Comparison of ENCODE assay signal across 8 cellular contexts in genomic region chr17:47889734-47890529, GRCh38. TPM values are rescaled to one million over a fixed set of nuclear protein-coding genes. Genes with fewer than 3 reads are reported as not detected.
DNase-seq lines count a peak whose midpoint lies in the region; ATAC-seq and TF ChIP-seq lines count a peak whose summit lies in the region.

No MANE protein-coding gene starts in this region.

- H3K4me3 ChIP-seq in BJ (ENCODE audit: low read depth, low read length) (no peak overlapping the region), WI38 (ENCODE audit: low read depth, low read length) (no peak overlapping the region)

- H3K27me3 Mint-ChIP-seq in MCF 10A (ENCODE audit: insufficient read depth, unreplicated experiment): no peaks in the 10 kb centered on the region

- no peaks in the 10 kb centered on the region for H3K27me3 ChIP-seq in BJ (ENCODE audit: control insufficient read depth, insufficient read depth, low read length)

- no TSS peak for BruUV-seq in MCF 10A (replicated peaks; lab: Mats Ljungman, UMichigan)

- H3K36me3 ChIP-seq in BJ (ENCODE audit: control insufficient read depth, insufficient read depth, low read length): no peaks in the 10 kb centered on the region

- no peak for ATAC-seq in HG02571 (IDR thresholded peaks at IDR 0.05; ENCODE audit: unreplicated experiment)

- H3K4me3 Mint-ChIP-seq in MCF 10A (ENCODE audit: unreplicated experiment): no peak overlapping the region

- TF ChIP-seq CTCF in BJ (IDR thresholded peaks at IDR 0.05; ENCODE audit: insufficient read depth, low read depth, low read length) (peak; percentile 94), WI38 (IDR thresholded peaks at IDR 0.05; ENCODE audit: low read depth, low read length) (peak; percentile 90), MCF 10A (IDR thresholded peaks at IDR 0.05; ENCODE audit: unreplicated experiment) (peak; percentile 90)

- H3K36me3 Mint-ChIP-seq in MCF 10A (ENCODE audit: insufficient read depth, unreplicated experiment): peaks cover 10% of the 10 kb centered on the region

- CTCF ChIA-PET in BJ (lab: Yijun Ruan, JAX): interaction anchor here (0.6 to 17.5 kb wide), 21 partner anchors 8 to 128 kb away, joined by 3 to 875 read pairs (median 6); partner anchors contain the start of genes CDK5RAP3, SCRN2 and SP6
- CTCF ChIA-PET in HEK293T (lab: Yijun Ruan, JAX): interaction anchor here (0.6 to 17.9 kb wide), 7 partner anchors 45 to 1666 kb away, joined by 3 to 355 read pairs (median 4); partner anchors contain the start of genes LRRC46, MRPL10 and SCRN2
- CTCF ChIA-PET in MCF 10A (lab: Yijun Ruan, JAX): interaction anchor here (0.5 to 15.4 kb wide), 23 partner anchors 9 to 1780 kb away, joined by 3 to 523 read pairs (median 4); partner anchors contain the start of genes PNPO, SCRN2 and SP6

- no peak overlapping the region for H3K27ac Mint-ChIP-seq in MCF 10A (ENCODE audit: low read depth, unreplicated experiment)

- H3K4me1 Mint-ChIP-seq in MCF 10A (ENCODE audit: insufficient read depth, unreplicated experiment): peaks cover 15% of the 10 kb centered on the region

- POLR2A ChIA-PET in BJ (lab: Charles Lee): no interaction called here
- POLR2A ChIA-PET in HEK293T (lab: Yijun Ruan, JAX): interaction anchor here (0.9 to 1.9 kb wide), 5 partner anchors 40 to 68 kb away, joined by 4 to 7 read pairs (median 5); partner anchors contain the start of genes OSBPL7 and SCRN2
- POLR2A ChIA-PET in MCF 10A (lab: Yijun Ruan, JAX): interaction anchor here (0.6 to 9.4 kb wide), 10 partner anchors 14 to 81 kb away, joined by 3 to 178 read pairs (median 4); partner anchors contain the start of genes CDK5RAP3, MRPL10, PNPO and SCRN2

- intact Hi-C loops in MCF 10A (cut with micrococcal nuclease): loop anchor here (1.0 kb wide), 2 partner anchors 47 to 128 kb away; no protein-coding TSS in a partner anchor

- no peak for DNase-seq in BJ (ENCODE audit: low read depth)
- peak; percentile 83 for DNase-seq in HEK293T (ENCODE audit: extremely low spot score)
- peak; percentile 60 for DNase-seq in NCI-H2196 treated with DMSO at 0.1 percent for 48 hours (lab: John Stamatoyannopoulos, UW; ENCODE audit: unreplicated experiment)
- peak; percentile 81 for DNase-seq in MCF 10A (ENCODE audit: unreplicated experiment)
- DNase-seq in iris pigment epithelial cell (ENCODE audit: low read depth): peak; percentile 71
- peak; percentile 95 for DNase-seq in stimulated activated CD4-positive, alpha-beta T cell treated with anti-CD3 and anti-CD28 coated beads, Interleukin-15, amount 100 ng/mL, for 24 hours

- H3K9me3 Mint-ChIP-seq in MCF 10A (ENCODE audit: unreplicated experiment): no peaks in the 10 kb centered on the region

TF ChIP-seq in HEK293T, 16 proteins besides CTCF, POLR2A, EP300 and RAD21:
- TF ChIP-seq SP1 (IDR thresholded peaks at IDR 0.05) (no peak), L3MBTL2 (conservative IDR thresholded peaks at IDR 0.05) (no peak), SUZ12 (IDR thresholded peaks at IDR 0.05) (no peak), LEF1 (IDR thresholded peaks at IDR 0.05; ENCODE audit: borderline replicate concordance) (no peak), ELF4 (IDR thresholded peaks at IDR 0.05) (no peak), CTBP1 (IDR thresholded peaks at IDR 0.05; ENCODE audit: borderline replicate concordance) (no peak), ARNT (IDR thresholded peaks at IDR 0.05) (no peak), TARDBP (IDR thresholded peaks at IDR 0.05) (no peak), HDGF (IDR thresholded peaks at IDR 0.05; ENCODE audit: borderline replicate concordance) (no peak), FOXK2 (IDR thresholded peaks at IDR 0.05) (no peak), FOXA1 (IDR thresholded peaks at IDR 0.05) (no peak), NFRKB (IDR thresholded peaks at IDR 0.05) (no peak), ZNF384 (IDR thresholded peaks at IDR 0.05) (no peak), FOXM1 (IDR thresholded peaks at IDR 0.05; ENCODE audit: borderline replicate concordance) (no peak), BHLHE40 (IDR thresholded peaks at IDR 0.05; ENCODE audit: borderline replicate concordance) (no peak)
- TF ChIP-seq, protein P1, sequence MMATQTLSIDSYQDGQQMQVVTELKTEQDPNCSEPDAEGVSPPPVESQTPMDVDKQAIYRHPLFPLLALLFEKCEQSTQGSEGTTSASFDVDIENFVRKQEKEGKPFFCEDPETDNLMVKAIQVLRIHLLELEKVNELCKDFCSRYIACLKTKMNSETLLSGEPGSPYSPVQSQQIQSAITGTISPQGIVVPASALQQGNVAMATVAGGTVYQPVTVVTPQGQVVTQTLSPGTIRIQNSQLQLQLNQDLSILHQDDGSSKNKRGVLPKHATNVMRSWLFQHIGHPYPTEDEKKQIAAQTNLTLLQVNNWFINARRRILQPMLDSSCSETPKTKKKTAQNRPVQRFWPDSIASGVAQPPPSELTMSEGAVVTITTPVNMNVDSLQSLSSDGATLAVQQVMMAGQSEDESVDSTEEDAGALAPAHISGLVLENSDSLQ (IDR thresholded peaks at IDR 0.05): no peak
TF ChIP-seq in HEK293T: peak in this region for 0.

RNA-seq across cellular contexts. Expression of gene SP2, which starts 6.1 kb away (rescaled TPM):
- 4.0 and 5.9 TPM in 2 replicates for polyA plus RNA-seq in BJ (2011; rRNA removed)
- 1.8 and 5.4 TPM in 2 replicates for polyA minus RNA-seq in BJ (2011; rRNA and poly(A)+ RNA removed)
- total RNA-seq in MCF 10A (2022): 11.9 and 15.1 TPM in 2 replicates

RNA-seq across cellular contexts. Expression of gene SP6, which starts 39.0 kb away (rescaled TPM):
- 0.05 and 0.07 TPM in 2 replicates for polyA plus RNA-seq in BJ (2011; rRNA removed)
- polyA minus RNA-seq in BJ (2011; rRNA and poly(A)+ RNA removed): not detected in 2 replicates
- total RNA-seq in MCF 10A (2022): 1.2 and 1.5 TPM in 2 replicates

RNA-seq across cellular contexts. Expression of gene SCRN2, which starts 48.9 kb away (rescaled TPM):
- polyA plus RNA-seq in BJ (2011; rRNA removed): 18.3 and 41.1 TPM in 2 replicates
- 9.4 and 17.3 TPM in 2 replicates for polyA minus RNA-seq in BJ (2011; rRNA and poly(A)+ RNA removed)
- 15.7 and 16.2 TPM in 2 replicates for total RNA-seq in MCF 10A (2022)

RNA-seq across cellular contexts. Expression of gene PNPO, which starts 51.4 kb away (rescaled TPM):
- 15.9 and 19.6 TPM in 2 replicates for polyA plus RNA-seq in BJ (2011; rRNA removed)
- 20.8 and 38.8 TPM in 2 replicates for polyA minus RNA-seq in BJ (2011; rRNA and poly(A)+ RNA removed)
- total RNA-seq in MCF 10A (2022): 56.8 and 58.4 TPM in 2 replicates

RNA-seq across cellular contexts. Expression of gene LRRC46, which starts 58.5 kb away (rescaled TPM):
- polyA plus RNA-seq in BJ (2011; rRNA removed): 0.58 and 0.80 TPM in 2 replicates
- polyA minus RNA-seq in BJ (2011; rRNA and poly(A)+ RNA removed): 0.52 and 0.87 TPM in 2 replicates
- total RNA-seq in MCF 10A (2022): 1.2 and 1.4 TPM in 2 replicates
